In genomic region chr21:38631171-38631570, GRCh38 we compare ENCODE assay signal across 23 cellular contexts.
A peak's percentile ranks its signal among the peaks of the same experiment; 100 is the strongest.
DNase-seq lines count a peak whose midpoint lies in the region; FAIRE-seq and TF ChIP-seq lines count a peak whose summit lies in the region.
"Had no signal": no experiment of that assay in that cellular context is flagged by ENCODE, and none has a peak within 500 bp of the region (broad histone marks: within the 10 kb centered on the region; RNA-seq: fewer than 3 reads in every experiment).

No MANE protein-coding gene starts in this region.

- peaks cover 9 to 23% (median 18%) of the 10 kb centered on the region in 7 donors for H3K9me3 Mint-ChIP-seq in CD14-positive monocyte

- H3K36me3 ChIP-seq in A673 (ENCODE audit: insufficient read depth, low read length, poor library complexity, severe bottlenecking) (no peaks in the 10 kb centered on the region), bronchial epithelial cell (ENCODE audit: control insufficient read depth, insufficient read depth, low read length) (no peaks in the 10 kb centered on the region), neuronal stem cell (replicated peaks in 1 of 2; ENCODE audit: control insufficient read depth in 2 of 2, insufficient read depth in 2 of 2, low read length in 2 of 2) (no peaks in the 10 kb centered on the region)
- H3K36me3 ChIP-seq: esophagus muscularis mucosa, uterus had no signal

- H3K4me1 ChIP-seq in A673 (ENCODE audit: insufficient read depth, low read length, poor library complexity, severe bottlenecking): no peaks in the 10 kb centered on the region
- no peaks in the 10 kb centered on the region for H3K4me1 ChIP-seq in neuronal stem cell (ENCODE audit: control insufficient read depth in 2 of 2, insufficient read depth in 1 of 2, low read depth in 1 of 2, low read length in 2 of 2)
- H3K4me1 ChIP-seq: esophagus muscularis mucosa, uterus had no signal

- no TSS peak for BruUV-seq in A673 (replicated peaks; lab: Mats Ljungman, UMichigan)

- H4K8ac ChIP-seq in neuronal stem cell (ENCODE audit: low read depth, low read length): no peak overlapping the region

- no peak overlapping the region for H2BK120ac ChIP-seq in neuronal stem cell (ENCODE audit: low read depth, low read length)

- no peak overlapping the region for H2BK5ac ChIP-seq in neuronal stem cell (ENCODE audit: low read length)

- CTCF ChIA-PET in A673 (lab: Charles Lee): no interaction called here

- no peak overlapping the region for H3K18ac ChIP-seq in neuronal stem cell (ENCODE audit: low read length)

- H2AFZ ChIP-seq in neuronal stem cell (ENCODE audit: low read length): no peak overlapping the region

- H3K27me3 Mint-ChIP-seq in CD14-positive monocyte (ENCODE audit: low read depth in 3 of 3): peaks cover 0 to 2% (median 0%) of the 10 kb centered on the region in 3 donors

- H3K27ac Mint-ChIP-seq in CD14-positive monocyte: no peak overlapping the region

- no peak overlapping the region for H2BK15ac ChIP-seq in neuronal stem cell (ENCODE audit: low read length)

- no peak overlapping the region for H3K27ac ChIP-seq in A673 (ENCODE audit: low read depth, low read length, poor library complexity, severe bottlenecking)
- H3K27ac ChIP-seq in neuronal stem cell (replicated peaks; ENCODE audit: low read length): no peak overlapping the region
- H3K27ac ChIP-seq: esophagus muscularis mucosa, KMS-11, uterus had no signal

- H3K23ac ChIP-seq in neuronal stem cell (ENCODE audit: low read depth, low read length, poor library complexity): no peak overlapping the region

- no peak overlapping the region for H3K14ac ChIP-seq in neuronal stem cell (ENCODE audit: low read length)

- no peak overlapping the region for H3K9ac ChIP-seq in neuronal stem cell (ENCODE audit: low read depth, low read length, poor library complexity)
- H3K9ac ChIP-seq: KMS-11 had no signal

- H2AK5ac ChIP-seq in neuronal stem cell (ENCODE audit: low read depth, low read length): no peak overlapping the region

- TF ChIP-seq CTCF in A673 (conservative IDR thresholded peaks at IDR 0.05; ENCODE audit: low read depth, low read length) (no peak), HFF-Myc (IDR thresholded peaks at IDR 0.05; ENCODE audit: low read depth, low read length, missing control alignments) (no peak), bronchial epithelial cell (IDR thresholded peaks at IDR 0.05; ENCODE audit: insufficient read depth, low read length, severe bottlenecking) (no peak), CD14-positive monocyte (IDR thresholded peaks at IDR 0.05) (no peak)

- no peak for FAIRE-seq in bronchial epithelial cell (lab: Jason Lieb, UNC)
- FAIRE-seq: GM12892, GM19239 had no signal

- peaks cover 14% of the 10 kb centered on the region for H3K27me3 ChIP-seq in A673 (replicated peaks; ENCODE audit: insufficient read depth, low read depth, low read length, poor library complexity)
- no peaks in the 10 kb centered on the region for H3K27me3 ChIP-seq in bronchial epithelial cell (ENCODE audit: control insufficient read depth, insufficient read depth, low read length)
- peaks cover 0 to 2% (median 0%) of the 10 kb centered on the region in 3 experiments for H3K27me3 ChIP-seq in neuronal stem cell (ENCODE audit: control insufficient read depth in 3 of 3, insufficient read depth in 3 of 3, low read depth in 1 of 3, low read length in 3 of 3)
- H3K27me3 ChIP-seq: uterus had no signal

- H3K4me2 ChIP-seq in neuronal stem cell (ENCODE audit: insufficient read depth, low read length, poor library complexity, severe bottlenecking): no peak overlapping the region
- H3K4me2 ChIP-seq: KMS-11 had no signal

- no peaks in the 10 kb centered on the region for H3K4me1 Mint-ChIP-seq in CD14-positive monocyte

- DNase-seq in A673 (ENCODE audit: low spot score): peak; percentile 11
- peak; percentile 30 for DNase-seq in HFF-Myc (ENCODE audit: extremely low read depth, low read depth)
- peak; percentile 63 for DNase-seq in bronchial epithelial cell (ENCODE audit: low read depth)
- DNase-seq in middle frontal gyrus (ENCODE audit: extremely low spot score, low spot score): peak; percentile 23
- DNase-seq in D341Med (ENCODE audit: low spot score): no peak
- DNase-seq in CD14-positive monocyte (ENCODE audit: low spot score): no peak
- DNase-seq in HK-2 (ENCODE audit: unreplicated experiment): no peak
- no peak for DNase-seq in neuronal stem cell (ENCODE audit: low spot score)
- DNase-seq: 8988T; activated CD8-positive, alpha-beta memory T cell treated with anti-CD3 and anti-CD28 coated beads, Interleukin-2, amount 50 U/mL, for 48 hours; activated effector memory CD4-positive, alpha-beta T cell treated with Interleukin-2 at 50 U/mL for 16 hours; C1 segment of cervical spinal cord; glutamatergic neuron; GOT3; NCI-H1092 treated with DMSO at 0.1 percent for 48 hours; NCI-H2029 treated with DMSO at 0.1 percent for 48 hours; substantia nigra; T-helper 1 cell; uterus had no signal

- H3K4me3 Mint-ChIP-seq in CD14-positive monocyte: no peak overlapping the region

- intact Hi-C loops in A673 (cut with micrococcal nuclease; ENCODE audit: unreplicated experiment) (no loop called here), CD14-positive monocyte (cut with micrococcal nuclease) (no loop called here)

- H3K79me1 ChIP-seq in neuronal stem cell (ENCODE audit: low read depth, low read length): no peaks in the 10 kb centered on the region

- H4K91ac ChIP-seq in neuronal stem cell (ENCODE audit: low read depth, low read length, poor library complexity): no peak overlapping the region

- no peak overlapping the region for H3K4me3 ChIP-seq in A673 (ENCODE audit: low read depth, low read length, poor library complexity, severe bottlenecking)
- H3K4me3 ChIP-seq in HFF-Myc (replicated peaks; ENCODE audit: low read depth, low read length): no peak overlapping the region
- no peak overlapping the region for H3K4me3 ChIP-seq in bronchial epithelial cell (ENCODE audit: low read depth, low read length)
- no peak overlapping the region for H3K4me3 ChIP-seq in neuronal stem cell (ENCODE audit: low read length in 2 of 2)
- H3K4me3 ChIP-seq: esophagus muscularis mucosa, uterus had no signal

- H2BK12ac ChIP-seq in neuronal stem cell (ENCODE audit: low read length): no peak overlapping the region

- H3K4ac ChIP-seq in neuronal stem cell (ENCODE audit: low read length): no peak overlapping the region

- H3K9me3 ChIP-seq in A673 (ENCODE audit: low read depth, low read length, poor library complexity, severe bottlenecking) (no peaks in the 10 kb centered on the region), neuronal stem cell (replicated peaks in 1 of 2; ENCODE audit: control insufficient read depth in 2 of 2, insufficient read depth in 1 of 2, low read depth in 1 of 2, low read length in 2 of 2) (peaks cover 0 to 6% of the 10 kb centered on the region in 2 donors)
- H3K9me3 ChIP-seq: uterus had no signal

- no CpG with 5 or more reads among the region's 7 CpGs for WGBS in neuronal stem cell (ENCODE audit: extremely low coverage in 2 of 2, insufficient read length in 2 of 2, insufficient replicate concordance in 1 of 2), 2 donors

- POLR2A ChIA-PET in A673 (lab: Charles Lee; ENCODE audit: low non-redundant PET): no interaction called here

- H3K36me3 Mint-ChIP-seq in CD14-positive monocyte: no peaks in the 10 kb centered on the region

Comparison
In these comparisons a context has a peak if more than half of its experiments do, and no peak if none do; other contexts are left out.
1. DNase-seq: peak in A673 (single experiment), HFF-Myc (single experiment), bronchial epithelial cell (single experiment) and middle frontal gyrus (single experiment); none in D341Med (single experiment), CD14-positive monocyte (single experiment), HK-2 (single experiment) and neuronal stem cell (single experiment).